Comparison of ENCODE assay signal across 26 cellular contexts in genomic region chr1:156756355-156756754, GRCh38.
"Had no signal": no experiment of that assay in that cellular context is flagged by ENCODE, and none has a peak within 500 bp of the region (broad histone marks: within the 10 kb centered on the region; RNA-seq: fewer than 3 reads in every experiment).

No MANE protein-coding gene starts in this region.

- ATAC-seq: effector memory CD8-positive, alpha-beta T cell; esophagus mucosa; foreskin keratinocyte; gastrocnemius medialis; gastroesophageal sphincter; heart left ventricle; heart right ventricle had no signal

- H3K27ac Mint-ChIP-seq: dendritic cell treated with granulocyte-macrophage colony-stimulating factor and Interleukin-4, amounts not matched to agents 40 ng/mL and 50 ng/mL, for 4 days; effector memory CD8-positive, alpha-beta T cell; endodermal cell had no signal

- H3K4me3 ChIP-seq: colonic mucosa, coronary artery, dorsolateral prefrontal cortex, esophagus muscularis mucosa, esophagus squamous epithelium, gastrocnemius medialis, gastroesophageal sphincter, heart left ventricle, heart right ventricle had no signal

- H3K27ac ChIP-seq: colonic mucosa, coronary artery, dorsolateral prefrontal cortex, epithelial cell of prostate, esophagus muscularis mucosa, esophagus squamous epithelium, foreskin keratinocyte, gastroesophageal sphincter had no signal

- H3K36me3 ChIP-seq: colonic mucosa, esophagus muscularis mucosa, esophagus squamous epithelium, gastrocnemius medialis, gastroesophageal sphincter, heart left ventricle had no signal

- H3K4me3 Mint-ChIP-seq: dendritic cell treated with granulocyte-macrophage colony-stimulating factor and Interleukin-4, amounts not matched to agents 40 ng/mL and 50 ng/mL, for 4 days; effector memory CD8-positive, alpha-beta T cell; endodermal cell had no signal

- H3K27me3 ChIP-seq: colonic mucosa, dorsolateral prefrontal cortex, esophagus muscularis mucosa, esophagus squamous epithelium, foreskin keratinocyte, gastrocnemius medialis, gastroesophageal sphincter, heart left ventricle, heart right ventricle had no signal

- H3K9me3 Mint-ChIP-seq: dendritic cell treated with granulocyte-macrophage colony-stimulating factor and Interleukin-4, amounts not matched to agents 40 ng/mL and 50 ng/mL, for 4 days; effector memory CD8-positive, alpha-beta T cell; endodermal cell had no signal

- H3K27me3 Mint-ChIP-seq: dendritic cell treated with granulocyte-macrophage colony-stimulating factor and Interleukin-4, amounts not matched to agents 40 ng/mL and 50 ng/mL, for 4 days; effector memory CD8-positive, alpha-beta T cell had no signal

- DNase-seq: colonic mucosa; cortex of kidney; dermis blood vessel endothelial cell; dorsolateral prefrontal cortex; effector CD4-positive, alpha-beta T cell; effector CD8-positive, alpha-beta T cell; effector memory CD4-positive, alpha-beta T cell; effector memory CD8-positive, alpha-beta T cell; endodermal cell; esophagus squamous epithelium; foreskin keratinocyte; foreskin melanocyte; gastrocnemius medialis; glutamatergic neuron; heart left ventricle; heart right ventricle had no signal

- FAIRE-seq: colon, endometrium, endothelial cell of umbilical vein, frontal cortex had no signal

- H3K9me3 ChIP-seq: colonic mucosa, esophagus muscularis mucosa, esophagus squamous epithelium, gastrocnemius medialis, gastroesophageal sphincter, heart left ventricle, heart right ventricle had no signal
